In the genomic region with DNA sequence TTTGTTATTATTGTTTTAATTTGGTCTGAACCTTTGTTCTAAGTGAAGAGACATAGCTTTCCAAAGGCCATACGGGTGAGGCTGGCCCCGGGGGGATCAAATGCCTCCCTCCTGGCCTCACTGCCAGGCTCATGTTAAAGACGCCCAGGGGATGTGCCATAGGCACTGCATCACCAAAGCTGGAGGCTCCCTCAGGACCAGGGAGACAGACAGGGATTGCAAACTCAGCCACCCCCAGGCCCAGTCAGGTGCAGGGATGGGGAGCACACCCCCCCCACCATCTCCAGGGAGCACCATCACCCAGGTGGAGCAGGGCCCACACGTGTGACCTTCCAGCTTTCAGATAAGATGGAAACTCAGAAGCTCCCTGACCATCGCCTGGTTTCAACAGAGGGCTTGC, we compare ENCODE assay signal across 27 cellular contexts.
"Had no signal": no experiment of that assay in that cellular context is flagged by ENCODE, and none has a peak within 500 bp of the region (broad histone marks: within the 10 kb centered on the region; RNA-seq: fewer than 3 reads in every experiment).

No MANE protein-coding gene starts in this region.

- H3K36me3 ChIP-seq: gastrocnemius medialis, vagina had no signal

- H3K4me1 Mint-ChIP-seq: activated CD4-positive, alpha-beta T cell treated with anti-CD3 and anti-CD28 coated beads for 36 hours; activated CD8-positive, alpha-beta memory T cell treated with anti-CD3 and anti-CD28 coated beads, Interleukin-2, amount 10 ng/mL, durations not matched to agents 7 days and 5 days; activated naive CD4-positive, alpha-beta T cell treated with anti-CD3 and anti-CD28 coated beads, Interleukin-2, amount 10 ng/mL, durations not matched to agents 7 days and 5 days; activated naive CD8-positive, alpha-beta T cell treated with anti-CD3 and anti-CD28 coated beads, Interleukin-2, amount 50 U/mL, for 24 hours; nephron; T-cell had no signal

- H3K9me3 ChIP-seq: gastrocnemius medialis, vagina had no signal

- H3K4me3 ChIP-seq: gastrocnemius medialis, hepatocyte, vagina had no signal

- H3K27me3 ChIP-seq: gastrocnemius medialis, hepatocyte, vagina had no signal

- H3K27ac Mint-ChIP-seq: activated CD4-positive, alpha-beta T cell treated with anti-CD3 and anti-CD28 coated beads for 36 hours; activated CD8-positive, alpha-beta memory T cell treated with anti-CD3 and anti-CD28 coated beads, Interleukin-2, amount 10 ng/mL, durations not matched to agents 7 days and 5 days; activated CD8-positive, alpha-beta T cell treated with anti-CD3 and anti-CD28 coated beads, Interleukin-2, amount 10 ng/mL, durations not matched to agents 7 days and 5 days; activated naive CD4-positive, alpha-beta T cell treated with anti-CD3 and anti-CD28 coated beads, Interleukin-2, amount 10 ng/mL, durations not matched to agents 7 days and 5 days; activated naive CD8-positive, alpha-beta T cell treated with anti-CD3 and anti-CD28 coated beads, Interleukin-2, amount 50 U/mL, for 24 hours; effector memory CD8-positive, alpha-beta T cell; nephron; T-cell; type B pancreatic cell had no signal

- DNase-seq: activated CD4-positive, alpha-beta T cell treated with anti-CD3 and anti-CD28 coated beads for 36 hours; activated CD4-positive, CD25-positive, alpha-beta regulatory T cell; activated CD8-positive, alpha-beta memory T cell treated with anti-CD3 and anti-CD28 coated beads, Interleukin-2, amount 10 ng/mL, durations not matched to agents 7 days and 5 days; activated CD8-positive, alpha-beta T cell treated with anti-CD3 and anti-CD28 coated beads, Interleukin-2, amount 10 ng/mL, durations not matched to agents 7 days and 5 days; activated gamma-delta T cell; activated naive CD4-positive, alpha-beta T cell treated with anti-CD3 and anti-CD28 coated beads, Interleukin-2, amount 10 ng/mL, durations not matched to agents 7 days and 5 days; activated naive CD8-positive, alpha-beta T cell treated with anti-CD3 and anti-CD28 coated beads, Interleukin-2, amount 50 U/mL, for 24 hours; activated T-cell treated with anti-CD3 and anti-CD28 coated beads for 4 hours; amygdala; caudate nucleus; cortex of kidney; effector memory CD8-positive, alpha-beta T cell; erythroblast; gastrocnemius medialis; islet precursor cell; left cardiac atrium; left ventricle myocardium superior; stimulated activated CD4-positive, alpha-beta T cell treated with anti-CD3 and anti-CD28 coated beads, Interleukin-12 subunit alpha, Interleukin-12 subunit beta, amount 100 ng/mL, for 4 hours; stimulated activated CD4-positive, alpha-beta T cell treated with anti-CD3 and anti-CD28 coated beads, Interleukin-4, amount 100 ng/mL, for 1 hour; stimulated activated naive CD8-positive, alpha-beta T cell treated with anti-CD3 and anti-CD28 coated beads, Interleukin-15, amount 100 ng/mL, for 72 hours; substantia nigra; T-cell had no signal

- H3K4me1 ChIP-seq: gastrocnemius medialis, parathyroid adenoma, vagina had no signal

- ATAC-seq: activated CD4-positive, alpha-beta T cell treated with anti-CD3 and anti-CD28 coated beads for 36 hours; activated CD8-positive, alpha-beta memory T cell treated with anti-CD3 and anti-CD28 coated beads, Interleukin-2, amount 10 ng/mL, durations not matched to agents 7 days and 5 days; activated CD8-positive, alpha-beta T cell treated with anti-CD3 and anti-CD28 coated beads, Interleukin-2, amount 10 ng/mL, durations not matched to agents 7 days and 5 days; activated naive CD8-positive, alpha-beta T cell treated with anti-CD3 and anti-CD28 coated beads, Interleukin-2, amount 50 U/mL, for 24 hours; effector memory CD8-positive, alpha-beta T cell; gastrocnemius medialis; left cardiac atrium; left ventricle myocardium superior; stimulated activated naive CD8-positive, alpha-beta T cell treated with anti-CD3 and anti-CD28 coated beads, Interleukin-15, amount 100 ng/mL, for 72 hours; T-cell had no signal

- H3K9me3 Mint-ChIP-seq: type B pancreatic cell had no signal

- H3K4me3 Mint-ChIP-seq: activated CD4-positive, alpha-beta T cell treated with anti-CD3 and anti-CD28 coated beads for 36 hours; activated CD8-positive, alpha-beta memory T cell treated with anti-CD3 and anti-CD28 coated beads, Interleukin-2, amount 10 ng/mL, durations not matched to agents 7 days and 5 days; activated CD8-positive, alpha-beta T cell treated with anti-CD3 and anti-CD28 coated beads, Interleukin-2, amount 10 ng/mL, durations not matched to agents 7 days and 5 days; activated naive CD4-positive, alpha-beta T cell treated with anti-CD3 and anti-CD28 coated beads, Interleukin-2, amount 10 ng/mL, durations not matched to agents 7 days and 5 days; activated naive CD8-positive, alpha-beta T cell treated with anti-CD3 and anti-CD28 coated beads, Interleukin-2, amount 50 U/mL, for 24 hours; effector memory CD8-positive, alpha-beta T cell; nephron; stimulated activated naive CD8-positive, alpha-beta T cell treated with anti-CD3 and anti-CD28 coated beads, Interleukin-15, amount 100 ng/mL, for 72 hours; T-cell; type B pancreatic cell had no signal
